ENCODE assay signal across 17 cellular contexts in genomic region chr14:67265131-67265530, GRCh38. TPM values are rescaled to one million over a fixed set of nuclear protein-coding genes. Genes with fewer than 3 reads are reported as not detected.
DNase-seq lines count a peak whose midpoint lies in the region; ATAC-seq, FAIRE-seq and TF ChIP-seq lines count a peak whose summit lies in the region.
"Had no signal": no experiment of that assay in that cellular context is flagged by ENCODE, and none has a peak within 500 bp of the region (broad histone marks: within the 10 kb centered on the region; RNA-seq: fewer than 3 reads in every experiment).

No MANE protein-coding gene starts in this region.

- peak; percentile 40 for DNase-seq in Daoy (ENCODE audit: low read depth)
- DNase-seq in M059J (ENCODE audit: low read depth) = peak; percentile 70
- DNase-seq in astrocyte (ENCODE audit: low read depth) = peak; percentile 68
- DNase-seq in mucosa of descending colon = no peak
- DNase-seq in activated CD4-positive, alpha-beta memory T cell treated with anti-CD3 and anti-CD28 coated beads for 36 hours = no peak
- no peak for DNase-seq in pancreas
- DNase-seq in prostate gland (ENCODE audit: low spot score) = no peak
- DNase-seq in NCI-H1930 (lab: John Stamatoyannopoulos, UW) = no peak
- DNase-seq: adrenal gland, endodermal cell, left ventricle myocardium inferior, NCI-H1417 treated with DMSO at 0.1 percent for 48 hours had no signal

- H3K27ac Mint-ChIP-seq in astrocyte (ENCODE audit: unreplicated experiment) = no peak overlapping the region
- H3K27ac Mint-ChIP-seq in activated CD4-positive, alpha-beta memory T cell treated with anti-CD3 and anti-CD28 coated beads for 36 hours = no peak overlapping the region
- H3K27ac Mint-ChIP-seq: endodermal cell had no signal

- H3K4me3 ChIP-seq in astrocyte (ENCODE audit: insufficient read depth, low read depth, low read length) (no peak overlapping the region), mucosa of descending colon (no peak overlapping the region), pancreas (no peak overlapping the region), prostate gland (no peak overlapping the region)
- H3K4me3 ChIP-seq: adrenal gland, left ventricle myocardium inferior, skin epidermis, suprapubic skin had no signal

- H3K27ac ChIP-seq in astrocyte (ENCODE audit: low read depth, low read length) = no peak overlapping the region
- no peak overlapping the region for H3K27ac ChIP-seq in pancreas
- H3K27ac ChIP-seq in prostate gland = no peak overlapping the region
- H3K27ac ChIP-seq: adrenal gland, HL-60, KMS-11, left ventricle myocardium inferior, skin epidermis, suprapubic skin had no signal

- H3K79me2 ChIP-seq in astrocyte (ENCODE audit: insufficient read depth, low read length) = peaks cover 95% of the 10 kb centered on the region

- no peak overlapping the region for H2AFZ ChIP-seq in astrocyte (ENCODE audit: low read depth, low read length)

- CTCF ChIA-PET in activated CD4-positive, alpha-beta memory T cell treated with anti-CD3 and anti-CD28 coated beads for 36 hours (lab: Charles Lee) = interaction anchor here (1.4 kb wide), 1 partner anchor 20 kb away, joined by 8 read pairs; no protein-coding TSS in a partner anchor

- H4K20me1 ChIP-seq in astrocyte (ENCODE audit: insufficient read depth, low read length) = peaks cover 73% of the 10 kb centered on the region

- H3K36me3 ChIP-seq in astrocyte (ENCODE audit: insufficient read depth, low read length) (no peaks in the 10 kb centered on the region), mucosa of descending colon (ENCODE audit: low read depth) (no peaks in the 10 kb centered on the region), pancreas (no peaks in the 10 kb centered on the region), prostate gland (no peaks in the 10 kb centered on the region)
- H3K36me3 ChIP-seq: adrenal gland, left ventricle myocardium inferior, suprapubic skin had no signal

- no peak for TF ChIP-seq POLR2A in prostate gland (IDR thresholded peaks at IDR 0.05)

- POLR2A ChIA-PET in activated CD4-positive, alpha-beta memory T cell treated with anti-CD3 and anti-CD28 coated beads for 36 hours (lab: Charles Lee) = no interaction called here

- H3K27me3 ChIP-seq in astrocyte (ENCODE audit: insufficient read depth, low read length) (no peaks in the 10 kb centered on the region), pancreas (no peaks in the 10 kb centered on the region), prostate gland (replicated peaks; ENCODE audit: insufficient read depth) (no peaks in the 10 kb centered on the region)
- H3K27me3 ChIP-seq: adrenal gland, suprapubic skin had no signal

- ATAC-seq in mucosa of descending colon = peak; percentile 42
- no peak for ATAC-seq in pancreas

- TF ChIP-seq CTCF in astrocyte (IDR thresholded peaks at IDR 0.05; ENCODE audit: insufficient read depth, low read depth, low read length) (no peak), mucosa of descending colon (IDR thresholded peaks at IDR 0.05) (no peak), pancreas (IDR thresholded peaks at IDR 0.05) (no peak), prostate gland (IDR thresholded peaks at IDR 0.05) (no peak)

- peaks cover 31% of the 10 kb centered on the region for H3K4me1 ChIP-seq in astrocyte (ENCODE audit: insufficient read depth, low read length)
- no peaks in the 10 kb centered on the region for H3K4me1 ChIP-seq in mucosa of descending colon (ENCODE audit: low read depth)
- H3K4me1 ChIP-seq in pancreas = peaks cover 10 to 18% (median 12%) of the 10 kb centered on the region in 3 donors
- no peaks in the 10 kb centered on the region for H3K4me1 ChIP-seq in prostate gland (replicated peaks)

- no peak overlapping the region for H3K4me3 Mint-ChIP-seq in astrocyte (ENCODE audit: unreplicated experiment)
- no peak overlapping the region for H3K4me3 Mint-ChIP-seq in activated CD4-positive, alpha-beta memory T cell treated with anti-CD3 and anti-CD28 coated beads for 36 hours
- H3K4me3 Mint-ChIP-seq: endodermal cell had no signal

- H3K9me3 Mint-ChIP-seq in astrocyte (ENCODE audit: unreplicated experiment) = no peaks in the 10 kb centered on the region
- no peaks in the 10 kb centered on the region for H3K9me3 Mint-ChIP-seq in activated CD4-positive, alpha-beta memory T cell treated with anti-CD3 and anti-CD28 coated beads for 36 hours
- H3K9me3 Mint-ChIP-seq: endodermal cell had no signal

- H3K36me3 Mint-ChIP-seq in astrocyte (ENCODE audit: low read depth, unreplicated experiment) = peaks cover under 1% of the 10 kb centered on the region
- no peaks in the 10 kb centered on the region for H3K36me3 Mint-ChIP-seq in activated CD4-positive, alpha-beta memory T cell treated with anti-CD3 and anti-CD28 coated beads for 36 hours

- FAIRE-seq in astrocyte (lab: Jason Lieb, UNC) (no peak), pancreas (lab: Jason Lieb, UNC) (no peak)
- FAIRE-seq: frontal cortex had no signal

- no peaks in the 10 kb centered on the region for H3K9me3 ChIP-seq in astrocyte (ENCODE audit: insufficient read depth, low read depth, low read length)
- no peaks in the 10 kb centered on the region for H3K9me3 ChIP-seq in mucosa of descending colon
- no peaks in the 10 kb centered on the region for H3K9me3 ChIP-seq in pancreas
- H3K9me3 ChIP-seq in prostate gland = no peaks in the 10 kb centered on the region
- H3K9me3 ChIP-seq: adrenal gland, left ventricle myocardium inferior, suprapubic skin had no signal

- H3K9ac ChIP-seq in astrocyte (ENCODE audit: low read length) = no peak overlapping the region
- H3K9ac ChIP-seq: KMS-11 had no signal

- H3K4me2 ChIP-seq in astrocyte (ENCODE audit: low read length) = no peak overlapping the region
- H3K4me2 ChIP-seq: KMS-11 had no signal

- intact Hi-C loops in mucosa of descending colon (cut with DNase I, micrococcal nuclease) (no loop called here), pancreas (cut with DNase I) (no loop called here), prostate gland (cut with DNase I) (no loop called here)
- intact Hi-C loops in activated CD4-positive, alpha-beta memory T cell treated with anti-CD3 and anti-CD28 coated beads for 36 hours (cut with micrococcal nuclease) = no loop called here

- peaks cover 43% of the 10 kb centered on the region for H3K4me1 Mint-ChIP-seq in astrocyte (ENCODE audit: low read depth, unreplicated experiment)
- peaks cover 12% of the 10 kb centered on the region for H3K4me1 Mint-ChIP-seq in activated CD4-positive, alpha-beta memory T cell treated with anti-CD3 and anti-CD28 coated beads for 36 hours (ENCODE audit: low read depth)

- 70 to 76% methylated on average over 2 of the region's 2 CpGs for WGBS in pancreas, 2 donors
- WGBS in prostate gland = 76% methylated on average over 2 of the region's 2 CpGs

- H3K27me3 Mint-ChIP-seq in astrocyte (ENCODE audit: low read depth, unreplicated experiment) = no peaks in the 10 kb centered on the region
- H3K27me3 Mint-ChIP-seq in activated CD4-positive, alpha-beta memory T cell treated with anti-CD3 and anti-CD28 coated beads for 36 hours = no peaks in the 10 kb centered on the region

RNA-seq across cellular contexts. Expression of gene PALS1, which starts 23.9 kb away (rescaled TPM):
- 24.6 and 30.9 TPM in 2 replicates for total RNA-seq in Daoy (2014; rRNA removed; shearing (Covaris generic))
- 32.6 and 45.7 TPM in 2 replicates for total RNA-seq in M059J (2014; rRNA removed; shearing (Covaris generic))
- total RNA-seq in astrocyte (33.8 and 46.0 TPM in 2 replicates), mucosa of descending colon (10 to 100 TPM; 37.0 to 55.2 (median 44.3) TPM), pancreas (10 to 100 TPM in 1 of 6 donors, 1 to 10 TPM in 5; 6.8 to 17.1 (median 9.0) TPM), prostate gland (10 to 100 TPM; 22.3 to 36.5 TPM)
- total RNA-seq in activated CD4-positive, alpha-beta memory T cell treated with anti-CD3 and anti-CD28 coated beads for 36 hours = 1 to 10 TPM; 8.1 to 9.7 TPM
- polyA plus RNA-seq in pancreas = 1 to 10 TPM; 3.5 to 4.9 TPM

Comparison
In these comparisons a context has a peak if more than half of its experiments do, and no peak if none do; other contexts are left out.
1. DNase-seq: peak in Daoy (single experiment), M059J (single experiment) and astrocyte (single experiment); none in mucosa of descending colon (0 of 3), activated CD4-positive, alpha-beta memory T cell treated with anti-CD3 and anti-CD28 coated beads for 36 hours (single experiment), pancreas (0 of 6), prostate gland (single experiment) and NCI-H1930 (0 of 2).